ENCODE assay signal across 25 cellular contexts in the genomic region with DNA sequence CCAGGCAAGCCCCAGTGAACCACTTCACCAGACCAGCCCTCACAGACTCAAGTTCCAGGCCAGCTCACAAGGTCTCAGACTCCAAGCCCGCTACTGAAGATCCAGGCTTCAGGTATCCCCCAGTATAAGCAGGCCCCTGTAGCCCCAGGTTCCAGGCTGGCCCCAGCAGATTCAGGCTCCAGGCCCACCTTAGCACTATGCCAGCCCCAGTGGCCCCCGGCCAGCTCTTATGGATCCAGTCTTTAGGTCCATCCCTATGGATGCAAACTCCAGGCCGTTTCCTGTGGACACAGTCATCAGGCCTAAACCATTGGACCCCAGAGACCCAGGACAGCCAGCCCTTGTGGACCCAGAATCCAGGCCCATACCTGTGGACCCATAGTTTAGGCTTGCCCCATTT.
DNase-seq lines count a peak whose midpoint lies in the region; FAIRE-seq and TF ChIP-seq lines count a peak whose summit lies in the region.
"Had no signal": no experiment of that assay in that cellular context is flagged by ENCODE, and none has a peak within 500 bp of the region (broad histone marks: within the 10 kb centered on the region; RNA-seq: fewer than 3 reads in every experiment).

No MANE protein-coding gene starts in this region.

- H3K27me3 ChIP-seq in sigmoid colon = no peaks in the 10 kb centered on the region
- H3K27me3 ChIP-seq: BE2C had no signal

- no peak for FAIRE-seq in kidney (lab: Jason Lieb, UNC)
- FAIRE-seq: A204.1, GM12878, GM12892, GM18507 had no signal

- no peak overlapping the region for H3K9ac ChIP-seq in kidney (ENCODE audit: low read length in 2 of 2)
- H3K9ac ChIP-seq: BLaER1 had no signal

- TF ChIP-seq EP300 in sigmoid colon (IDR thresholded peaks at IDR 0.05) = no peak

- H3K4me3 ChIP-seq in kidney (ENCODE audit: low read length in 2 of 2) (no peak overlapping the region), sigmoid colon (no peak overlapping the region)
- H3K4me3 ChIP-seq: BLaER1, GM12878 had no signal

- 64 to 80% methylated on average over 3 of the region's 3 CpGs for WGBS in sigmoid colon, 2 donors

- H3K27ac ChIP-seq in kidney (ENCODE audit: low read depth in 2 of 2, low read length in 2 of 2) (no peak overlapping the region), sigmoid colon (no peak overlapping the region)
- H3K27ac ChIP-seq: BLaER1 had no signal

- H3K36me3 ChIP-seq in kidney (ENCODE audit: control insufficient read depth in 1 of 2, insufficient read depth in 2 of 2, low read length in 2 of 2) = no peaks in the 10 kb centered on the region
- no peaks in the 10 kb centered on the region for H3K36me3 ChIP-seq in sigmoid colon
- H3K36me3 ChIP-seq: BE2C, BLaER1 had no signal

- no peak for TF ChIP-seq POLR2A in sigmoid colon (IDR thresholded peaks at IDR 0.05)

- H3K9me3 ChIP-seq in kidney (ENCODE audit: control insufficient read depth in 1 of 2, low read length in 2 of 2) = no peaks in the 10 kb centered on the region
- no peaks in the 10 kb centered on the region for H3K9me3 ChIP-seq in sigmoid colon
- H3K9me3 ChIP-seq: BE2C, BLaER1 had no signal

- DNase-seq in kidney = peak; percentile 61
- peak; percentile 62 for DNase-seq in sigmoid colon
- no peak for DNase-seq in activated T-cell treated with anti-CD3 and anti-CD28 coated beads for 4 hours
- DNase-seq in stimulated activated CD4-positive, alpha-beta T cell treated with anti-CD3 and anti-CD28 coated beads, Interleukin-1b, Interleukin-23, amount 100 ng/mL, for 48 hours = no peak
- no peak for DNase-seq in NCI-H146 treated with DMSO at 0.1 percent for 48 hours (lab: John Stamatoyannopoulos, UW; ENCODE audit: unreplicated experiment)
- DNase-seq: 8988T; ACHN; BE2C; C1 segment of cervical spinal cord; CD4-positive, alpha-beta memory T cell; CD4-positive, CD25-positive, alpha-beta regulatory T cell; CD8-positive, alpha-beta memory T cell; COR-L47; DMS 273 treated with DMSO at 0.1 percent for 48 hours; DMS153; DMS53; DMS79; DND-41; EL; GDM1 had no signal

- TF ChIP-seq CTCF in kidney (IDR thresholded peaks at IDR 0.05; ENCODE audit: borderline replicate concordance, extremely low read depth, insufficient read depth) (no peak), sigmoid colon (IDR thresholded peaks at IDR 0.05) (no peak)

- H3K4me1 ChIP-seq in kidney (ENCODE audit: control insufficient read depth in 1 of 2, insufficient read depth in 1 of 2, low read depth in 1 of 2, low read length in 2 of 2) = no peaks in the 10 kb centered on the region
- H3K4me1 ChIP-seq in sigmoid colon = no peaks in the 10 kb centered on the region
- H3K4me1 ChIP-seq: BE2C, BLaER1 had no signal

- intact Hi-C loops in kidney (cut with DNase I) (no loop called here), sigmoid colon (cut with DNase I) (no loop called here)

Comparison
In these comparisons a context has a peak if more than half of its experiments do, and no peak if none do; other contexts are left out.
1. DNase-seq: peak in kidney (single experiment) and sigmoid colon (single experiment); none in activated T-cell treated with anti-CD3 and anti-CD28 coated beads for 4 hours (single experiment), stimulated activated CD4-positive, alpha-beta T cell treated with anti-CD3 and anti-CD28 coated beads, Interleukin-1b, Interleukin-23, amount 100 ng/mL, for 48 hours (single experiment) and NCI-H146 treated with DMSO at 0.1 percent for 48 hours (single experiment).